2 cellular contexts compared by ENCODE assay signal in the genomic region with DNA sequence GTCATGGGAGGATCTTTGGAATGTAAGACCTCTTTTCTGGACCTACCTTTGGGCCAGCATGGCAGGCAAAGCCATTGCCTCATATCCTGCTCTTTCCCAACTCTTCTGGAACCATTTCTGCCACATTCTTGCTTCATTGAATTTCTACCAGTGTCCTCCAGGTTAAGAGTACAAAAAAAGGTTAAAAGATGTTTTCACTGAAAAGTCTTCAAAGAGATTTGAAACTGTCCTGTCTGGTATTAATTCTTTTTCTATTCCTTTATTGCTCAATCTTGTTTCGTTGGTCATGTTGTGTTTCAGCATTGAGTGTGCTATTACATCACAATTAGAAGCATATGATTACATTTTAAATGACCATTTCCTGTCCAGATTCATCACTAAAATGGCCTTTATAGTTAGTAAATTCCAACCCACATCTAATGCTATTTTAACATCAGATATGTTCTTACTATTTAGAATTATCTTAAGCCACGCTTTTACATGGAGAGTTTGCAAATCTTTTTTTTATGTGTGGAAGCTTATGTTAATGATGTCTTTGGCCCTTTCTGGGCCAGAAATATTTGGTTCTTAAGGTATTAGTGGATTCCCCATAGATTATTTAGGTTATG.
A peak's percentile ranks its signal among the peaks of the same experiment; 100 is the strongest.
TF ChIP-seq lines count a peak whose summit lies in the region.

No MANE protein-coding gene starts in this region.

TF ChIP-seq in IMR-90, 13 proteins besides CTCF, POLR2A, EP300 and RAD21:
- TF ChIP-seq, protein P1, sequence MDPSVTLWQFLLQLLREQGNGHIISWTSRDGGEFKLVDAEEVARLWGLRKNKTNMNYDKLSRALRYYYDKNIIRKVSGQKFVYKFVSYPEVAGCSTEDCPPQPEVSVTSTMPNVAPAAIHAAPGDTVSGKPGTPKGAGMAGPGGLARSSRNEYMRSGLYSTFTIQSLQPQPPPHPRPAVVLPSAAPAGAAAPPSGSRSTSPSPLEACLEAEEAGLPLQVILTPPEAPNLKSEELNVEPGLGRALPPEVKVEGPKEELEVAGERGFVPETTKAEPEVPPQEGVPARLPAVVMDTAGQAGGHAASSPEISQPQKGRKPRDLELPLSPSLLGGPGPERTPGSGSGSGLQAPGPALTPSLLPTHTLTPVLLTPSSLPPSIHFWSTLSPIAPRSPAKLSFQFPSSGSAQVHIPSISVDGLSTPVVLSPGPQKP (IDR thresholded peaks at IDR 0.05; ENCODE audit: borderline replicate concordance, low read depth, low read length) = no peak
- TF ChIP-seq RFX5 (IDR thresholded peaks at IDR 0.05; ENCODE audit: low read depth, low read length) = no peak
- peak; percentile 90 for TF ChIP-seq CEBPB (IDR thresholded peaks at IDR 0.05; ENCODE audit: low read depth, low read length)
- TF ChIP-seq MXI1 (IDR thresholded peaks at IDR 0.05; ENCODE audit: borderline replicate concordance, low read depth, low read length) = no peak
- no peak for TF ChIP-seq SMC3 (IDR thresholded peaks at IDR 0.05; ENCODE audit: low read depth, low read length)

TF ChIP-seq in H1, 55 proteins besides CTCF, POLR2A, EP300 and RAD21:
- no peak for TF ChIP-seq RNF2 (IDR thresholded peaks at IDR 0.05; ENCODE audit: borderline replicate concordance, low read depth, low read length, missing control alignments, poor library complexity, severe bottlenecking)
- TF ChIP-seq CEBPB (IDR thresholded peaks at IDR 0.05; ENCODE audit: low read depth, low read length) = peak; percentile 11; the same call in 1 of the 2 replicates
